In genomic region chr3:17075358-17075757, GRCh38 we compare ENCODE assay signal across 18 cellular contexts.
DNase-seq lines count a peak whose midpoint lies in the region; ATAC-seq lines count a peak whose summit lies in the region.
"Had no signal": no experiment of that assay in that cellular context is flagged by ENCODE, and none has a peak within 500 bp of the region (broad histone marks: within the 10 kb centered on the region; RNA-seq: fewer than 3 reads in every experiment).

No MANE protein-coding gene starts in this region.

- no peaks in the 10 kb centered on the region for H3K27me3 Mint-ChIP-seq in activated CD4-positive, alpha-beta T cell treated with anti-CD3 and anti-CD28 coated beads, Interleukin-2, amount 10 ng/mL, durations not matched to agents 24 days and 14 days
- H3K27me3 Mint-ChIP-seq in activated naive CD8-positive, alpha-beta T cell treated with anti-CD3 and anti-CD28 coated beads, Interleukin-2, amount 10 ng/mL, durations not matched to agents 7 days and 5 days = no peaks in the 10 kb centered on the region
- H3K27me3 Mint-ChIP-seq in activated naive CD8-positive, alpha-beta T cell treated with anti-CD3 and anti-CD28 coated beads for 36 hours = no peaks in the 10 kb centered on the region
- no peaks in the 10 kb centered on the region for H3K27me3 Mint-ChIP-seq in effector memory CD8-positive, alpha-beta T cell
- H3K27me3 Mint-ChIP-seq in natural killer cell treated with Interleukin-12 subunit alpha and Interleukin-12 subunit beta and Interleukin-15 and Interleukin-18, amount 100 ng/mL, for 72 hours = no peaks in the 10 kb centered on the region

- DNase-seq in activated CD4-positive, alpha-beta T cell treated with anti-CD3 and anti-CD28 coated beads, Interleukin-2, amount 10 ng/mL, durations not matched to agents 24 days and 14 days = peak; percentile 13
- DNase-seq in activated CD4-positive, alpha-beta T cell treated with anti-CD3 and anti-CD28 coated beads, Interleukin-2, amount 50 U/mL, for 48 hours = no peak
- no peak for DNase-seq in activated naive CD8-positive, alpha-beta T cell treated with anti-CD3 and anti-CD28 coated beads, Interleukin-2, amount 10 ng/mL, durations not matched to agents 7 days and 5 days
- no peak for DNase-seq in activated naive CD8-positive, alpha-beta T cell treated with anti-CD3 and anti-CD28 coated beads for 36 hours
- DNase-seq in effector memory CD8-positive, alpha-beta T cell = no peak
- no peak for DNase-seq in natural killer cell treated with Interleukin-12 subunit alpha and Interleukin-12 subunit beta and Interleukin-15 and Interleukin-18, amount 100 ng/mL, for 72 hours (ENCODE audit: low spot score)
- DNase-seq in left lobe of liver (ENCODE audit: low spot score) = no peak
- DNase-seq: 8988T; Calu3; CD8-positive, alpha-beta T cell; DMS79 treated with DMSO at 0.1 percent for 48 hours; GF-D8; GOT3; H7; HFFc6 had no signal

- POLR2A ChIA-PET in activated naive CD8-positive, alpha-beta T cell treated with anti-CD3 and anti-CD28 coated beads, Interleukin-2, amount 10 ng/mL, durations not matched to agents 7 days and 5 days (lab: Charles Lee) = interaction anchor here (1.0 to 2.7 kb wide), 3 partner anchors 12 to 189 kb away, joined by 4 to 18 read pairs (median 6); no protein-coding TSS in a partner anchor

- H3K4me1 Mint-ChIP-seq in activated CD4-positive, alpha-beta T cell treated with anti-CD3 and anti-CD28 coated beads, Interleukin-2, amount 10 ng/mL, durations not matched to agents 24 days and 14 days = peaks cover 59% of the 10 kb centered on the region
- H3K4me1 Mint-ChIP-seq in activated naive CD8-positive, alpha-beta T cell treated with anti-CD3 and anti-CD28 coated beads, Interleukin-2, amount 10 ng/mL, durations not matched to agents 7 days and 5 days = peaks cover 67% of the 10 kb centered on the region
- peaks cover 47% of the 10 kb centered on the region for H3K4me1 Mint-ChIP-seq in activated naive CD8-positive, alpha-beta T cell treated with anti-CD3 and anti-CD28 coated beads for 36 hours
- peaks cover 36 to 52% of the 10 kb centered on the region in 2 donors for H3K4me1 Mint-ChIP-seq in effector memory CD8-positive, alpha-beta T cell (ENCODE audit: low read depth in 2 of 2)
- H3K4me1 Mint-ChIP-seq in natural killer cell treated with Interleukin-12 subunit alpha and Interleukin-12 subunit beta and Interleukin-15 and Interleukin-18, amount 100 ng/mL, for 72 hours (ENCODE audit: low read depth in 2 of 2) = peaks cover 52 to 53% of the 10 kb centered on the region in 2 donors

- peaks cover 14% of the 10 kb centered on the region for H3K9me3 Mint-ChIP-seq in activated CD4-positive, alpha-beta T cell treated with anti-CD3 and anti-CD28 coated beads, Interleukin-2, amount 10 ng/mL, durations not matched to agents 24 days and 14 days
- H3K9me3 Mint-ChIP-seq in activated naive CD8-positive, alpha-beta T cell treated with anti-CD3 and anti-CD28 coated beads, Interleukin-2, amount 10 ng/mL, durations not matched to agents 7 days and 5 days = peaks cover 8% of the 10 kb centered on the region
- H3K9me3 Mint-ChIP-seq in activated naive CD8-positive, alpha-beta T cell treated with anti-CD3 and anti-CD28 coated beads for 36 hours = peaks cover 9% of the 10 kb centered on the region
- no peaks in the 10 kb centered on the region for H3K9me3 Mint-ChIP-seq in effector memory CD8-positive, alpha-beta T cell
- H3K9me3 Mint-ChIP-seq in natural killer cell treated with Interleukin-12 subunit alpha and Interleukin-12 subunit beta and Interleukin-15 and Interleukin-18, amount 100 ng/mL, for 72 hours = no peaks in the 10 kb centered on the region
- H3K9me3 Mint-ChIP-seq: CD8-positive, alpha-beta T cell; HFFc6 had no signal

- H3K36me3 Mint-ChIP-seq in activated CD4-positive, alpha-beta T cell treated with anti-CD3 and anti-CD28 coated beads, Interleukin-2, amount 10 ng/mL, durations not matched to agents 24 days and 14 days (ENCODE audit: low read depth) = peaks cover 58% of the 10 kb centered on the region
- peaks cover 66% of the 10 kb centered on the region for H3K36me3 Mint-ChIP-seq in activated naive CD8-positive, alpha-beta T cell treated with anti-CD3 and anti-CD28 coated beads, Interleukin-2, amount 10 ng/mL, durations not matched to agents 7 days and 5 days
- H3K36me3 Mint-ChIP-seq in activated naive CD8-positive, alpha-beta T cell treated with anti-CD3 and anti-CD28 coated beads for 36 hours = peaks cover 56% of the 10 kb centered on the region
- H3K36me3 Mint-ChIP-seq in effector memory CD8-positive, alpha-beta T cell (ENCODE audit: insufficient read depth) = peaks cover 25% of the 10 kb centered on the region
- H3K36me3 Mint-ChIP-seq in natural killer cell treated with Interleukin-12 subunit alpha and Interleukin-12 subunit beta and Interleukin-15 and Interleukin-18, amount 100 ng/mL, for 72 hours = peaks cover 21% of the 10 kb centered on the region

- H3K4me3 Mint-ChIP-seq in activated CD4-positive, alpha-beta T cell treated with anti-CD3 and anti-CD28 coated beads, Interleukin-2, amount 10 ng/mL, durations not matched to agents 24 days and 14 days = no peak overlapping the region
- peak overlapping the region; percentile 74 for H3K4me3 Mint-ChIP-seq in activated naive CD8-positive, alpha-beta T cell treated with anti-CD3 and anti-CD28 coated beads, Interleukin-2, amount 10 ng/mL, durations not matched to agents 7 days and 5 days
- no peak overlapping the region for H3K4me3 Mint-ChIP-seq in activated naive CD8-positive, alpha-beta T cell treated with anti-CD3 and anti-CD28 coated beads for 36 hours
- H3K4me3 Mint-ChIP-seq in effector memory CD8-positive, alpha-beta T cell = peak overlapping the region; percentile 42 to 43
- H3K4me3 Mint-ChIP-seq in natural killer cell treated with Interleukin-12 subunit alpha and Interleukin-12 subunit beta and Interleukin-15 and Interleukin-18, amount 100 ng/mL, for 72 hours = peak overlapping the region; percentile 46
- H3K4me3 Mint-ChIP-seq: CD14-positive monocyte; CD8-positive, alpha-beta T cell; HFFc6 had no signal

- no peak overlapping the region for H3K27ac Mint-ChIP-seq in activated CD4-positive, alpha-beta T cell treated with anti-CD3 and anti-CD28 coated beads, Interleukin-2, amount 10 ng/mL, durations not matched to agents 24 days and 14 days
- peak overlapping the region; percentile 90 for H3K27ac Mint-ChIP-seq in activated naive CD8-positive, alpha-beta T cell treated with anti-CD3 and anti-CD28 coated beads, Interleukin-2, amount 10 ng/mL, durations not matched to agents 7 days and 5 days
- no peak overlapping the region for H3K27ac Mint-ChIP-seq in activated naive CD8-positive, alpha-beta T cell treated with anti-CD3 and anti-CD28 coated beads for 36 hours
- peak overlapping the region; percentile 33 to 44 for H3K27ac Mint-ChIP-seq in effector memory CD8-positive, alpha-beta T cell
- peak overlapping the region; percentile 52 to 84 for H3K27ac Mint-ChIP-seq in natural killer cell treated with Interleukin-12 subunit alpha and Interleukin-12 subunit beta and Interleukin-15 and Interleukin-18, amount 100 ng/mL, for 72 hours
- H3K27ac Mint-ChIP-seq: HFFc6 had no signal

- intact Hi-C loops in activated CD4-positive, alpha-beta T cell treated with anti-CD3 and anti-CD28 coated beads, Interleukin-2, amount 10 ng/mL, durations not matched to agents 24 days and 14 days (cut with micrococcal nuclease) = loop anchor here (2.0 kb wide), 1 partner anchor 31 kb away; no protein-coding TSS in a partner anchor

- ATAC-seq in activated naive CD8-positive, alpha-beta T cell treated with anti-CD3 and anti-CD28 coated beads, Interleukin-2, amount 10 ng/mL, durations not matched to agents 7 days and 5 days (ENCODE audit: low read depth) = no peak
- ATAC-seq in effector memory CD8-positive, alpha-beta T cell (replicated peaks) = peak; percentile 71
- peak; percentile 62 to 81 for ATAC-seq in natural killer cell treated with Interleukin-12 subunit alpha and Interleukin-12 subunit beta and Interleukin-15 and Interleukin-18, amount 100 ng/mL, for 72 hours
- no peak for ATAC-seq in HG03469 (IDR thresholded peaks at IDR 0.05; ENCODE audit: unreplicated experiment)
- ATAC-seq in left lobe of liver = no peak
- ATAC-seq: HCT116 had no signal

Comparison
In these comparisons a context has a peak if more than half of its experiments do, and no peak if none do; other contexts are left out.
1. H3K27ac Mint-ChIP-seq: peak in activated naive CD8-positive, alpha-beta T cell treated with anti-CD3 and anti-CD28 coated beads, Interleukin-2, amount 10 ng/mL, durations not matched to agents 7 days and 5 days (single experiment), effector memory CD8-positive, alpha-beta T cell (2 of 2) and natural killer cell treated with Interleukin-12 subunit alpha and Interleukin-12 subunit beta and Interleukin-15 and Interleukin-18, amount 100 ng/mL, for 72 hours (2 of 2); none in activated CD4-positive, alpha-beta T cell treated with anti-CD3 and anti-CD28 coated beads, Interleukin-2, amount 10 ng/mL, durations not matched to agents 24 days and 14 days (single experiment) and activated naive CD8-positive, alpha-beta T cell treated with anti-CD3 and anti-CD28 coated beads for 36 hours (single experiment).
2. H3K4me3 Mint-ChIP-seq: peak in activated naive CD8-positive, alpha-beta T cell treated with anti-CD3 and anti-CD28 coated beads, Interleukin-2, amount 10 ng/mL, durations not matched to agents 7 days and 5 days (single experiment), effector memory CD8-positive, alpha-beta T cell (2 of 2) and natural killer cell treated with Interleukin-12 subunit alpha and Interleukin-12 subunit beta and Interleukin-15 and Interleukin-18, amount 100 ng/mL, for 72 hours (single experiment); none in activated CD4-positive, alpha-beta T cell treated with anti-CD3 and anti-CD28 coated beads, Interleukin-2, amount 10 ng/mL, durations not matched to agents 24 days and 14 days (single experiment) and activated naive CD8-positive, alpha-beta T cell treated with anti-CD3 and anti-CD28 coated beads for 36 hours (single experiment).
3. ATAC-seq: peak in effector memory CD8-positive, alpha-beta T cell (single experiment) and natural killer cell treated with Interleukin-12 subunit alpha and Interleukin-12 subunit beta and Interleukin-15 and Interleukin-18, amount 100 ng/mL, for 72 hours (2 of 2); none in activated naive CD8-positive, alpha-beta T cell treated with anti-CD3 and anti-CD28 coated beads, Interleukin-2, amount 10 ng/mL, durations not matched to agents 7 days and 5 days (single experiment), HG03469 (single experiment) and left lobe of liver (single experiment).